Comparison of ENCODE assay signal across 24 cellular contexts in genomic region chr10:43295436-43295835, GRCh38. TPM values are rescaled to one million over a fixed set of nuclear protein-coding genes. Genes with fewer than 3 reads are reported as not detected.
A peak's percentile ranks its signal among the peaks of the same experiment; 100 is the strongest.
DNase-seq lines count a peak whose midpoint lies in the region; ATAC-seq and TF ChIP-seq lines count a peak whose summit lies in the region.
"Had no signal": no experiment of that assay in that cellular context is flagged by ENCODE, and none has a peak within 500 bp of the region (broad histone marks: within the 10 kb centered on the region; RNA-seq: fewer than 3 reads in every experiment).

No MANE protein-coding gene starts in this region.

- DNase-seq in activated CD4-positive, alpha-beta T cell treated with anti-CD3 and anti-CD28 coated beads, Interleukin-2, amount 10 ng/mL, durations not matched to agents 7 days and 5 days: no peak
- DNase-seq in activated CD4-positive, alpha-beta T cell treated with anti-CD3 and anti-CD28 coated beads, Interleukin-2, amount 50 U/mL, for 48 hours: no peak
- DNase-seq in EL (peak; percentile 7), trophoblast cell (no peak), glutamatergic neuron (no peak), pons (ENCODE audit: low spot score) (no peak), SIG-M5 (lab: John Stamatoyannopoulos, UW) (no peak)
- no peak for DNase-seq in central memory CD8-positive, alpha-beta T cell (ENCODE audit: low spot score in 2 of 2)
- DNase-seq: activated CD4-positive, alpha-beta T cell treated with anti-CD3 and anti-CD28 coated beads, Interleukin-2, amount 50 U/mL, for 1 hour; activated T-cell treated with anti-CD3 and anti-CD28 coated beads, Interleukin-2, amount 50 U/mL, for 1 hour; DMS 273 treated with DMSO at 0.1 percent for 48 hours; foreskin fibroblast; hippocampal formation; mucosa of descending colon; NCI-H1417 treated with DMSO at 0.1 percent for 48 hours; NCI-H524 treated with DMSO at 0.1 percent for 48 hours; psoas muscle; stimulated activated CD4-positive, alpha-beta T cell treated with anti-CD3 and anti-CD28 coated beads, Interleukin-2, amount 100 ng/mL, for 24 hours had no signal

- no peak overlapping the region for H4K91ac ChIP-seq in trophoblast cell (ENCODE audit: low read depth, low read length)

- no peak overlapping the region for H2BK120ac ChIP-seq in trophoblast cell (ENCODE audit: insufficient read depth, low read length, poor library complexity)

- H3K14ac ChIP-seq in trophoblast cell (ENCODE audit: low read length): no peak overlapping the region

- peaks cover 5% of the 10 kb centered on the region for H3K27me3 Mint-ChIP-seq in activated CD4-positive, alpha-beta T cell treated with anti-CD3 and anti-CD28 coated beads, Interleukin-2, amount 10 ng/mL, durations not matched to agents 7 days and 5 days
- no peaks in the 10 kb centered on the region for H3K27me3 Mint-ChIP-seq in central memory CD8-positive, alpha-beta T cell
- H3K27me3 Mint-ChIP-seq in glutamatergic neuron (ENCODE audit: unreplicated experiment): peaks cover 1% of the 10 kb centered on the region

- peaks cover 33% of the 10 kb centered on the region for H3K36me3 Mint-ChIP-seq in activated CD4-positive, alpha-beta T cell treated with anti-CD3 and anti-CD28 coated beads, Interleukin-2, amount 10 ng/mL, durations not matched to agents 7 days and 5 days (ENCODE audit: low read depth)
- H3K36me3 Mint-ChIP-seq in central memory CD8-positive, alpha-beta T cell (ENCODE audit: insufficient read depth): peaks cover 4% of the 10 kb centered on the region
- H3K36me3 Mint-ChIP-seq in glutamatergic neuron (ENCODE audit: unreplicated experiment): no peaks in the 10 kb centered on the region
- H3K36me3 Mint-ChIP-seq: neural progenitor cell had no signal

- no peak for TF ChIP-seq CTCF in glutamatergic neuron (IDR thresholded peaks at IDR 0.05; ENCODE audit: partially characterized antibody, unreplicated experiment)

- H3K18ac ChIP-seq in trophoblast cell (ENCODE audit: low read length): no peak overlapping the region

- H3K4me1 Mint-ChIP-seq in activated CD4-positive, alpha-beta T cell treated with anti-CD3 and anti-CD28 coated beads, Interleukin-2, amount 10 ng/mL, durations not matched to agents 7 days and 5 days: peaks cover 82% of the 10 kb centered on the region
- H3K4me1 Mint-ChIP-seq in central memory CD8-positive, alpha-beta T cell: peaks cover 58% of the 10 kb centered on the region
- H3K4me1 Mint-ChIP-seq in glutamatergic neuron (ENCODE audit: low read depth, unreplicated experiment): peaks cover 12% of the 10 kb centered on the region

- peaks cover 4% of the 10 kb centered on the region for H3K9me3 ChIP-seq in trophoblast cell (ENCODE audit: insufficient read depth, low read depth, low read length)
- H3K9me3 ChIP-seq: A549, breast epithelium, mucosa of descending colon, psoas muscle had no signal

- no peak overlapping the region for H3K27ac ChIP-seq in trophoblast cell (ENCODE audit: low read depth, low read length)
- H3K27ac ChIP-seq: breast epithelium, coronary artery, HL-60, neural progenitor cell, psoas muscle had no signal

- H3K9me3 Mint-ChIP-seq in activated CD4-positive, alpha-beta T cell treated with anti-CD3 and anti-CD28 coated beads, Interleukin-2, amount 10 ng/mL, durations not matched to agents 7 days and 5 days: peaks cover 30% of the 10 kb centered on the region
- H3K9me3 Mint-ChIP-seq in central memory CD8-positive, alpha-beta T cell: no peaks in the 10 kb centered on the region
- peaks cover 5% of the 10 kb centered on the region for H3K9me3 Mint-ChIP-seq in glutamatergic neuron (ENCODE audit: unreplicated experiment)

- no CpG with 5 or more reads among the region's 10 CpGs for WGBS in trophoblast cell (ENCODE audit: extremely low coverage, insufficient coverage, insufficient read length)

- CTCF ChIA-PET in activated CD4-positive, alpha-beta T cell treated with anti-CD3 and anti-CD28 coated beads, Interleukin-2, amount 10 ng/mL, durations not matched to agents 7 days and 5 days (lab: Charles Lee): interaction anchor here (1.0 to 5.9 kb wide), 5 partner anchors 7 to 63 kb away, joined by 3 to 37 read pairs (median 3); no protein-coding TSS in a partner anchor

- H3K4ac ChIP-seq in trophoblast cell (ENCODE audit: low read depth, low read length): no peak overlapping the region

- no peak overlapping the region for H3K23ac ChIP-seq in trophoblast cell (ENCODE audit: low read length)

- no peaks in the 10 kb centered on the region for H3K36me3 ChIP-seq in trophoblast cell (ENCODE audit: control insufficient read depth in 1 of 2, insufficient read depth in 2 of 2, low read length in 2 of 2)
- H3K36me3 ChIP-seq: breast epithelium, neural progenitor cell had no signal

- H3K79me1 ChIP-seq in trophoblast cell (ENCODE audit: low read length): no peaks in the 10 kb centered on the region

- no peak overlapping the region for H3K4me3 Mint-ChIP-seq in activated CD4-positive, alpha-beta T cell treated with anti-CD3 and anti-CD28 coated beads, Interleukin-2, amount 10 ng/mL, durations not matched to agents 7 days and 5 days
- no peak overlapping the region for H3K4me3 Mint-ChIP-seq in central memory CD8-positive, alpha-beta T cell
- H3K4me3 Mint-ChIP-seq in glutamatergic neuron (ENCODE audit: unreplicated experiment): no peak overlapping the region
- H3K4me3 Mint-ChIP-seq: neural progenitor cell had no signal

- no peak overlapping the region for H4K8ac ChIP-seq in trophoblast cell (ENCODE audit: low read depth, low read length)

- no peak overlapping the region for H2BK5ac ChIP-seq in trophoblast cell (ENCODE audit: low read depth, low read length, poor library complexity)

- no peak overlapping the region for H2BK12ac ChIP-seq in trophoblast cell (ENCODE audit: low read length)

- POLR2A ChIA-PET in activated CD4-positive, alpha-beta T cell treated with anti-CD3 and anti-CD28 coated beads, Interleukin-2, amount 10 ng/mL, durations not matched to agents 7 days and 5 days (lab: Charles Lee): no interaction called here

- H2AK5ac ChIP-seq in trophoblast cell (ENCODE audit: low read length): no peak overlapping the region

- peak overlapping the region; percentile 90 for H3K27ac Mint-ChIP-seq in activated CD4-positive, alpha-beta T cell treated with anti-CD3 and anti-CD28 coated beads, Interleukin-2, amount 10 ng/mL, durations not matched to agents 7 days and 5 days
- peak overlapping the region; percentile 86 for H3K27ac Mint-ChIP-seq in central memory CD8-positive, alpha-beta T cell (ENCODE audit: low read depth)
- no peak overlapping the region for H3K27ac Mint-ChIP-seq in glutamatergic neuron (ENCODE audit: unreplicated experiment)
- H3K27ac Mint-ChIP-seq: neural progenitor cell had no signal

- H3K4me1 ChIP-seq in trophoblast cell (ENCODE audit: control insufficient read depth in 1 of 2, insufficient read depth in 2 of 2, low read length in 2 of 2): no peaks in the 10 kb centered on the region
- H3K4me1 ChIP-seq: breast epithelium, neural progenitor cell, psoas muscle had no signal

- ATAC-seq in central memory CD8-positive, alpha-beta T cell (replicated peaks; ENCODE audit: extremely low read depth, poor library complexity, severe bottlenecking): no peak
- ATAC-seq: A549, mucosa of descending colon, psoas muscle had no signal

- no peaks in the 10 kb centered on the region for H3K27me3 ChIP-seq in trophoblast cell (ENCODE audit: insufficient read depth, low read length)
- H3K27me3 ChIP-seq: breast epithelium, neural progenitor cell had no signal

- H2AFZ ChIP-seq in trophoblast cell (ENCODE audit: insufficient read depth, low read length, poor library complexity): no peak overlapping the region
- H2AFZ ChIP-seq: neural progenitor cell had no signal

- peak overlapping the region; percentile 25 for H3K4me3 ChIP-seq in trophoblast cell (ENCODE audit: low read depth, low read length)
- H3K4me3 ChIP-seq: A549, breast epithelium, coronary artery, mucosa of descending colon, neural progenitor cell, psoas muscle, skin epidermis had no signal

- H3K9ac ChIP-seq in trophoblast cell (ENCODE audit: low read length): no peak overlapping the region
- H3K9ac ChIP-seq: neural progenitor cell had no signal

- H3K79me2 ChIP-seq in trophoblast cell (ENCODE audit: control insufficient read depth, insufficient read depth, low read length, poor library complexity): no peaks in the 10 kb centered on the region

- H4K12ac ChIP-seq in trophoblast cell (ENCODE audit: low read depth, low read length): no peak overlapping the region

- no peak overlapping the region for H3K4me2 ChIP-seq in trophoblast cell (ENCODE audit: low read length)
- H3K4me2 ChIP-seq: A549, neural progenitor cell had no signal

RNA-seq across cellular contexts. Expression of gene RASGEF1A, which starts 28.6 kb away (rescaled TPM):
- total RNA-seq in activated CD4-positive, alpha-beta T cell treated with anti-CD3 and anti-CD28 coated beads, Interleukin-2, amount 10 ng/mL, durations not matched to agents 7 days and 5 days: 1 to 10 TPM; 1.6 to 2.3 TPM
- 1.0 and 1.1 TPM in 2 replicates for polyA plus RNA-seq in trophoblast cell (2013)
- total RNA-seq in glutamatergic neuron (ENCODE audit: unreplicated experiment): 5.7 TPM
